9 cellular contexts compared by ENCODE assay signal in the genomic region with DNA sequence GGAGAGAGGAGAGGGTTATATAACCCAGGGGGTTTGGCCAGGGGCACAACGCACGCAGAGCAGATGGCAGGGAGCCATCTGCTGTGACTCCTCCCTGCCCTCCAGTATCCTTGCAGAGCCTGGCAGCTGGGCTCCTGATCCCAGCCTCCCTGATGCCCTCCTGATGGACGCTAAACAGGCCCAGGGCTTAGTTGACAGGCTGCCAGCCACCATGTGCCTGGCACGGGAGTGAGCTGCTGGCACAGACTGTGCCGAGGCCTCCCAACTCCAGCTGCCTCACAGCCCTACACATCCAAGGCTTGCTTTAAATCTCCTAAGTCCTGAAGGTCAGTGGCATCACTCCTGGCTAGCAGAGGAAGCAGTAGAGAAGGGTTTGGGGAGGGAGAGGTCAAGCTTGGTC. TPM values are rescaled to one million over a fixed set of nuclear protein-coding genes. Genes with fewer than 3 reads are reported as not detected.
DNase-seq lines count a peak whose midpoint lies in the region; ATAC-seq and TF ChIP-seq lines count a peak whose summit lies in the region.
"Had no signal": no experiment of that assay in that cellular context is flagged by ENCODE, and none has a peak within 500 bp of the region (broad histone marks: within the 10 kb centered on the region; RNA-seq: fewer than 3 reads in every experiment).

No MANE protein-coding gene starts in this region.

- H3K27me3 ChIP-seq in BLaER1 (no peaks in the 10 kb centered on the region), uterus (no peaks in the 10 kb centered on the region)

- ATAC-seq in mucosa of descending colon (peak; percentile 1), GM19395 (IDR thresholded peaks at IDR 0.05; ENCODE audit: unreplicated experiment) (no peak)

- TF ChIP-seq CTCF in mucosa of descending colon (IDR thresholded peaks at IDR 0.05) (no peak), uterus (IDR thresholded peaks at IDR 0.05) (no peak)

- no peaks in the 10 kb centered on the region; the same call in 1 of the 2 replicates for H3K9me3 ChIP-seq in BLaER1
- H3K9me3 ChIP-seq in mucosa of descending colon: no peaks in the 10 kb centered on the region
- no peaks in the 10 kb centered on the region for H3K9me3 ChIP-seq in uterus

- intact Hi-C loops in mucosa of descending colon (cut with DNase I, micrococcal nuclease) (no loop called here), uterus (cut with DNase I; ENCODE audit: low total_unique reads) (no loop called here)

- H3K4me3 ChIP-seq in BLaER1: peak overlapping the region; percentile 74
- H3K4me3 ChIP-seq in mucosa of descending colon: no peak overlapping the region
- H3K4me3 ChIP-seq in uterus: no peak overlapping the region

- H3K4me1 ChIP-seq in BLaER1 (peaks cover 18% of the 10 kb centered on the region), mucosa of descending colon (ENCODE audit: low read depth) (peaks cover 19% of the 10 kb centered on the region), uterus (no peaks in the 10 kb centered on the region)

- peak overlapping the region; percentile 91 for H3K4me2 ChIP-seq in BLaER1

- H3K27ac ChIP-seq in BLaER1 (no peak overlapping the region), uterus (peak overlapping the region; percentile 89 to 93)

- H3K36me3 ChIP-seq in BLaER1: peaks cover 42% of the 10 kb centered on the region
- H3K36me3 ChIP-seq in mucosa of descending colon (ENCODE audit: low read depth): no peaks in the 10 kb centered on the region
- H3K36me3 ChIP-seq in uterus: no peaks in the 10 kb centered on the region

- TF ChIP-seq POLR2A in uterus (IDR thresholded peaks at IDR 0.05): no peak

- no peaks in the 10 kb centered on the region; the same call in 1 of the 2 replicates for H4K20me1 ChIP-seq in BLaER1

- DNase-seq in NCI-H2029 (lab: John Stamatoyannopoulos, UW) (peak; percentile 78), cerebellum (ENCODE audit: low spot score) (peak; percentile 30), mucosa of descending colon (peak in 2 of 3 donors; percentile 45 to 61), uterus (peak in 1 of 2 donors; percentile 37), amniotic stem cell (lab: John Stamatoyannopoulos, UW) (no peak), NCI-H187 (lab: John Stamatoyannopoulos, UW) (no peak)

- peak overlapping the region; percentile 81 for H3K9ac ChIP-seq in BLaER1

RNA-seq across cellular contexts. Expression of gene SYDE1, which starts 16.7 kb away (rescaled TPM):
- total RNA-seq in cerebellum (3.2 TPM), mucosa of descending colon (10 to 100 TPM in 1 of 3 donors, 1 to 10 TPM in 2; 3.8 to 32.5 (median 4.1) TPM), uterus (10 to 100 TPM; 15.4 to 60.9 (median 22.8) TPM)

RNA-seq across cellular contexts. Expression of gene OR1I1, which starts 41.9 kb away (rescaled TPM):
- total RNA-seq in cerebellum (not detected), mucosa of descending colon (not detected), uterus (not detected)
- total RNA-seq: dermis microvascular lymphatic vessel endothelial cell had no signal

Comparison
In these comparisons a context has a peak if more than half of its experiments do, and no peak if none do; other contexts are left out.
1. DNase-seq: peak in NCI-H2029 (single experiment), cerebellum (single experiment) and mucosa of descending colon (2 of 3); none in amniotic stem cell (single experiment) and NCI-H187 (0 of 2).